In the genomic region with DNA sequence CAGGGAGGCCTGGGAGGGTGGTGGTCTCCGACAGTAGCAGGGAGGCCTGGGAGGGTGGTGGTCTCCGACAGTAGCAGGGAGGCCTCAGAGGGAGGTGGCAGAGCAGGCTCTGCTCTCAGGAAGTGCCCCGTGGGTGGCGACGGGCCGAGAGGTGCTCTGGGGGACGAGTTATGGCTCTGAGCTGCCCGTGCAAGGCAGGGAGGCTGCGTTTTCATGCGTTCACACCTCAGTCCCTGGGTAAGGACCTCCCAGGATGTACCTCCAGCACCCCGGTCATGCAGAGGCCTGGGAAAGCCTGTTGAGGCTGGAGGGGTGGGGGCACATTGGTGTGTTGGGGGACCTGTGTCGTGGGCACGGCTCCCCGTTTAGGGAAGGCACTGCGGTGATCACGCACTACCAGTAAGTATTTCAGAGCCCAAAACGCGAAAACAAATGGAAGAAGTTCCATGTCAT, we compare ENCODE assay signal across 26 cellular contexts.
"Had no signal": no experiment of that assay in that cellular context is flagged by ENCODE, and none has a peak within 500 bp of the region (broad histone marks: within the 10 kb centered on the region; RNA-seq: fewer than 3 reads in every experiment).

No MANE protein-coding gene starts in this region.

- H3K9me3 Mint-ChIP-seq: dendritic cell treated with granulocyte-macrophage colony-stimulating factor and Interleukin-4, amounts not matched to agents 40 ng/mL and 50 ng/mL, for 4 days; effector memory CD8-positive, alpha-beta T cell; immature natural killer cell; mesothelial cell of epicardium had no signal

- ATAC-seq: effector memory CD8-positive, alpha-beta T cell; esophagus mucosa; gastroesophageal sphincter; heart left ventricle; left cardiac atrium; left lung; left ventricle myocardium superior; lower lobe of right lung; mucosa of descending colon had no signal

- H3K27ac ChIP-seq: colonic mucosa, epithelial cell of prostate, esophagus squamous epithelium, gastroesophageal sphincter, heart left ventricle, hepatocyte, left lung, lower lobe of right lung had no signal

- H3K4me2 ChIP-seq: hepatocyte had no signal

- H3K36me3 ChIP-seq: colonic mucosa, esophagus squamous epithelium, gastroesophageal sphincter, heart left ventricle, left lung, lower lobe of right lung had no signal

- H3K27ac Mint-ChIP-seq: dendritic cell treated with granulocyte-macrophage colony-stimulating factor and Interleukin-4, amounts not matched to agents 40 ng/mL and 50 ng/mL, for 4 days; effector memory CD8-positive, alpha-beta T cell; endodermal cell; mesothelial cell of epicardium had no signal

- H3K27me3 ChIP-seq: colonic mucosa had no signal

- H2AFZ ChIP-seq: hepatocyte had no signal

- DNase-seq: colonic mucosa; cortex of kidney; effector CD8-positive, alpha-beta T cell; effector memory CD8-positive, alpha-beta T cell; endodermal cell; erythroblast; esophagus squamous epithelium; foreskin fibroblast; foreskin melanocyte; heart left ventricle; hypothalamus; immature natural killer cell; islet precursor cell; left cardiac atrium; left lung; left ventricle myocardium superior; mesenchymal stem cell; mucosa of descending colon had no signal

- H3K4me3 Mint-ChIP-seq: dendritic cell treated with granulocyte-macrophage colony-stimulating factor and Interleukin-4, amounts not matched to agents 40 ng/mL and 50 ng/mL, for 4 days; endodermal cell; mesothelial cell of epicardium had no signal

- H3K27me3 Mint-ChIP-seq: effector memory CD8-positive, alpha-beta T cell had no signal

- H3K4me3 ChIP-seq: colonic mucosa, esophagus squamous epithelium, gastroesophageal sphincter, heart left ventricle, hepatocyte, left lung, lower lobe of right lung, mucosa of descending colon had no signal

- H3K36me3 Mint-ChIP-seq: immature natural killer cell, mesothelial cell of epicardium had no signal

- H3K9me3 ChIP-seq: colonic mucosa, esophagus squamous epithelium, gastroesophageal sphincter, heart left ventricle, left lung, lower lobe of right lung, mucosa of descending colon had no signal

- FAIRE-seq: endometrium had no signal

- H3K79me2 ChIP-seq: hepatocyte had no signal
